16 cellular contexts compared by ENCODE assay signal in genomic region chr18:35389095-35389618, GRCh38. TPM values are rescaled to one million over a fixed set of nuclear protein-coding genes. Genes with fewer than 3 reads are reported as not detected.
DNase-seq lines count a peak whose midpoint lies in the region; ATAC-seq, FAIRE-seq and TF ChIP-seq lines count a peak whose summit lies in the region.
"Had no signal": no experiment of that assay in that cellular context is flagged by ENCODE, and none has a peak within 500 bp of the region (broad histone marks: within the 10 kb centered on the region; RNA-seq: fewer than 3 reads in every experiment).

No MANE protein-coding gene starts in this region.

- intact Hi-C loops in left ventricle myocardium superior (cut with micrococcal nuclease) (no loop called here), PC-9 (cut with micrococcal nuclease; ENCODE audit: unreplicated experiment) (no loop called here)

- CTCF ChIA-PET in PC-9 (lab: Charles Lee), result no interaction called here

- H3F3A ChIP-seq in GM23338 (replicated peaks; ENCODE audit: low read depth) (no peaks in the 10 kb centered on the region), PC-9 (ENCODE audit: insufficient read depth, low read depth) (no peaks in the 10 kb centered on the region)

- H3K27ac ChIP-seq in GM23338 (ENCODE audit: low read depth) (no peak overlapping the region), astrocyte (ENCODE audit: low read depth, low read length) (peak overlapping the region; percentile 39), stomach smooth muscle (ENCODE audit: low read length) (peak overlapping the region; percentile 32), PC-9 (no peak overlapping the region)
- H3K27ac ChIP-seq: SK-N-MC, suprapubic skin had no signal

- no TSS peak for BruUV-seq in PC-9 (replicated peaks; lab: Mats Ljungman, UMichigan)

- H3K27me3 ChIP-seq in GM23338 (ENCODE audit: insufficient read depth) (no peaks in the 10 kb centered on the region), astrocyte (ENCODE audit: insufficient read depth, low read length) (no peaks in the 10 kb centered on the region), stomach smooth muscle (ENCODE audit: control insufficient read depth in 1 of 2, insufficient read depth in 2 of 2, low read length in 2 of 2) (no peaks in the 10 kb centered on the region), PC-9 (ENCODE audit: insufficient read depth, low read depth) (no peaks in the 10 kb centered on the region)
- H3K27me3 ChIP-seq: suprapubic skin had no signal

- H3K4me2 ChIP-seq in GM23338, result no peak overlapping the region
- H3K4me2 ChIP-seq in astrocyte (ENCODE audit: low read length), result peak overlapping the region; percentile 71
- no peak overlapping the region for H3K4me2 ChIP-seq in PC-9

- H3K36me3 Mint-ChIP-seq in GM23338 (ENCODE audit: low read depth) (no peaks in the 10 kb centered on the region), astrocyte (ENCODE audit: low read depth, unreplicated experiment) (no peaks in the 10 kb centered on the region)

- H3K4me1 ChIP-seq in GM23338 (ENCODE audit: insufficient read depth) (no peaks in the 10 kb centered on the region), astrocyte (ENCODE audit: insufficient read depth, low read length) (peaks cover 16% of the 10 kb centered on the region), stomach smooth muscle (ENCODE audit: control insufficient read depth, insufficient read depth, low read length) (peaks cover 4% of the 10 kb centered on the region), PC-9 (replicated peaks; ENCODE audit: insufficient read depth) (no peaks in the 10 kb centered on the region)

- H3K4me3 ChIP-seq in GM23338 (no peak overlapping the region), astrocyte (ENCODE audit: insufficient read depth, low read depth, low read length) (peak overlapping the region; percentile 24), stomach smooth muscle (ENCODE audit: low read length in 2 of 2) (no peak overlapping the region), PC-9 (no peak overlapping the region)
- H3K4me3 ChIP-seq: SK-N-MC, suprapubic skin had no signal

- H3K4me3 Mint-ChIP-seq in GM23338, result no peak overlapping the region
- no peak overlapping the region for H3K4me3 Mint-ChIP-seq in astrocyte (ENCODE audit: unreplicated experiment)
- H3K4me3 Mint-ChIP-seq: activated CD4-positive, alpha-beta T cell treated with anti-CD3 and anti-CD28 coated beads for 36 hours; activated naive CD4-positive, alpha-beta T cell treated with anti-CD3 and anti-CD28 coated beads for 36 hours had no signal

- no peaks in the 10 kb centered on the region for H3K36me3 ChIP-seq in GM23338 (ENCODE audit: insufficient read depth)
- H3K36me3 ChIP-seq in astrocyte (ENCODE audit: insufficient read depth, low read length), result no peaks in the 10 kb centered on the region
- H3K36me3 ChIP-seq in stomach smooth muscle (ENCODE audit: control insufficient read depth in 2 of 2, insufficient read depth in 2 of 2, low read length in 2 of 2), result no peaks in the 10 kb centered on the region
- H3K36me3 ChIP-seq in PC-9 (ENCODE audit: low read depth), result no peaks in the 10 kb centered on the region
- H3K36me3 ChIP-seq: suprapubic skin had no signal

- ATAC-seq in GM23338, result no peak
- peak; percentile 89 for ATAC-seq in left ventricle myocardium superior
- ATAC-seq: activated CD4-positive, alpha-beta T cell treated with anti-CD3 and anti-CD28 coated beads for 36 hours had no signal

- POLR2A ChIA-PET in PC-9 (lab: Charles Lee; ENCODE audit: unreplicated experiment), result no interaction called here

- no peaks in the 10 kb centered on the region for H3K79me2 ChIP-seq in GM23338 (replicated peaks; ENCODE audit: insufficient read depth)
- no peaks in the 10 kb centered on the region for H3K79me2 ChIP-seq in astrocyte (ENCODE audit: insufficient read depth, low read length)
- no peaks in the 10 kb centered on the region for H3K79me2 ChIP-seq in PC-9 (ENCODE audit: low read depth)

- H3K9me3 Mint-ChIP-seq in GM23338 (no peaks in the 10 kb centered on the region; the same call in 2 of the 3 replicates), astrocyte (ENCODE audit: unreplicated experiment) (peaks cover 2% of the 10 kb centered on the region)

- DNase-seq in GM23338 (ENCODE audit: low spot score) (no peak), astrocyte (ENCODE audit: low read depth) (peak; percentile 87), left ventricle myocardium superior (no peak), T-helper 1 cell (no peak), PC-9 (no peak), NCI-H2227 treated with DMSO at 0.1 percent for 48 hours (lab: John Stamatoyannopoulos, UW) (no peak), frontal cortex (ENCODE audit: low spot score in 2 of 2) (no peak)
- DNase-seq: activated CD4-positive, alpha-beta T cell treated with anti-CD3 and anti-CD28 coated beads for 36 hours; activated naive CD4-positive, alpha-beta T cell treated with anti-CD3 and anti-CD28 coated beads for 36 hours; effector CD4-positive, alpha-beta T cell; NCI-H2171 treated with DMSO at 0.1 percent for 48 hours; stimulated activated CD4-positive, alpha-beta T cell treated with anti-CD3 and anti-CD28 coated beads, Interleukin-4, amount 100 ng/mL, for 24 hours had no signal

- FAIRE-seq in astrocyte (lab: Jason Lieb, UNC) (peak; percentile 95), frontal cortex (lab: Jason Lieb, UNC) (no peak)
- FAIRE-seq: HTR-8/SVneo had no signal

- no peaks in the 10 kb centered on the region for H3K9me2 ChIP-seq in GM23338 (ENCODE audit: insufficient read depth)
- no peaks in the 10 kb centered on the region for H3K9me2 ChIP-seq in PC-9 (ENCODE audit: insufficient read depth)

- TF ChIP-seq CTCF in GM23338 (conservative IDR thresholded peaks at IDR 0.05; ENCODE audit: low read depth in 2 of 2) (no peak), astrocyte (IDR thresholded peaks at IDR 0.05; ENCODE audit: insufficient read depth, low read depth, low read length) (no peak), PC-9 (conservative IDR thresholded peaks at IDR 0.05) (no peak)

- peak overlapping the region; percentile 24; the same call in 1 of the 2 replicates for H2AFZ ChIP-seq in GM23338
- H2AFZ ChIP-seq in astrocyte (ENCODE audit: low read depth, low read length), result peak overlapping the region; percentile 37
- no peak overlapping the region for H2AFZ ChIP-seq in PC-9

- no peak overlapping the region for H3K27ac Mint-ChIP-seq in GM23338
- H3K27ac Mint-ChIP-seq in astrocyte (ENCODE audit: unreplicated experiment), result peak overlapping the region; percentile 64
- H3K27ac Mint-ChIP-seq: activated CD4-positive, alpha-beta T cell treated with anti-CD3 and anti-CD28 coated beads for 36 hours; activated naive CD4-positive, alpha-beta T cell treated with anti-CD3 and anti-CD28 coated beads for 36 hours had no signal

- H3K9ac ChIP-seq in astrocyte (ENCODE audit: low read length) (no peak overlapping the region), stomach smooth muscle (ENCODE audit: low read length in 2 of 2) (no peak overlapping the region)

- H4K20me1 ChIP-seq in GM23338 (replicated peaks; ENCODE audit: insufficient read depth) (no peaks in the 10 kb centered on the region), astrocyte (ENCODE audit: insufficient read depth, low read length) (no peaks in the 10 kb centered on the region), PC-9 (ENCODE audit: insufficient read depth) (no peaks in the 10 kb centered on the region)

- H3K4me1 Mint-ChIP-seq in GM23338 (peaks cover 6% of the 10 kb centered on the region), astrocyte (ENCODE audit: low read depth, unreplicated experiment) (peaks cover 29% of the 10 kb centered on the region)

- H3K9me3 ChIP-seq in astrocyte (ENCODE audit: insufficient read depth, low read depth, low read length) (no peaks in the 10 kb centered on the region), stomach smooth muscle (ENCODE audit: control insufficient read depth in 2 of 2, low read length in 2 of 2) (no peaks in the 10 kb centered on the region), PC-9 (ENCODE audit: insufficient read depth, low read depth) (no peaks in the 10 kb centered on the region)
- H3K9me3 ChIP-seq: suprapubic skin had no signal

- no peaks in the 10 kb centered on the region for H3K27me3 Mint-ChIP-seq in GM23338 (ENCODE audit: insufficient read depth, low read depth, poor library complexity)
- H3K27me3 Mint-ChIP-seq in astrocyte (ENCODE audit: low read depth, unreplicated experiment), result no peaks in the 10 kb centered on the region

TF ChIP-seq in GM23338, 12 proteins besides CTCF, POLR2A, EP300 and RAD21 (continues in another document):
- TF ChIP-seq JUNB (IDR thresholded peaks at IDR 0.05; ENCODE audit: unreplicated experiment) (no peak), CREB1 (CRISPR knock-in tag; IDR thresholded peaks at IDR 0.05; ENCODE audit: low read depth) (no peak), REST (IDR thresholded peaks at IDR 0.05; ENCODE audit: unreplicated experiment) (no peak)

RNA-seq across cellular contexts. Expression of gene ZNF396, which starts 12.0 kb away (rescaled TPM):
- 0.31 and 0.85 TPM in 2 replicates for total RNA-seq in GM23338 (2014; rRNA removed; shearing (Covaris generic))
- polyA plus RNA-seq in GM23338 (2016; fragmentation: Nextera tagmentation; extraction: Ambion mirVana), result 0.36 and 0.52 TPM in 2 replicates
- 1.3 and 1.4 TPM in 2 replicates for total RNA-seq in astrocyte
- 0.62 TPM for total RNA-seq in left ventricle myocardium superior
- 1.9 and 2.0 TPM in 2 replicates for total RNA-seq in PC-9 (2021)
- 4.1 TPM for total RNA-seq in frontal cortex

RNA-seq across cellular contexts. Expression of gene ZNF24, which starts 44.9 kb away (rescaled TPM):
- 50.8 and 52.4 TPM in 2 replicates for total RNA-seq in GM23338 (2014; rRNA removed; shearing (Covaris generic))
- 57.9 and 75.2 TPM in 2 replicates for polyA plus RNA-seq in GM23338 (2016; fragmentation: Nextera tagmentation; extraction: Ambion mirVana)
- total RNA-seq in astrocyte, result 55.5 and 55.6 TPM in 2 replicates
- total RNA-seq in left ventricle myocardium superior, result 53.6 TPM
- 20.9 and 33.9 TPM in 2 replicates for total RNA-seq in PC-9 (2021)
- 99.5 TPM for total RNA-seq in frontal cortex

Comparison
In these comparisons a context has a peak if more than half of its experiments do, and no peak if none do; other contexts are left out.
1. H3K27ac ChIP-seq: peak in astrocyte (single experiment) and stomach smooth muscle (single experiment); none in GM23338 (single experiment) and PC-9 (single experiment).